Comparison of ENCODE assay signal across 1 cellular context in the genomic region with DNA sequence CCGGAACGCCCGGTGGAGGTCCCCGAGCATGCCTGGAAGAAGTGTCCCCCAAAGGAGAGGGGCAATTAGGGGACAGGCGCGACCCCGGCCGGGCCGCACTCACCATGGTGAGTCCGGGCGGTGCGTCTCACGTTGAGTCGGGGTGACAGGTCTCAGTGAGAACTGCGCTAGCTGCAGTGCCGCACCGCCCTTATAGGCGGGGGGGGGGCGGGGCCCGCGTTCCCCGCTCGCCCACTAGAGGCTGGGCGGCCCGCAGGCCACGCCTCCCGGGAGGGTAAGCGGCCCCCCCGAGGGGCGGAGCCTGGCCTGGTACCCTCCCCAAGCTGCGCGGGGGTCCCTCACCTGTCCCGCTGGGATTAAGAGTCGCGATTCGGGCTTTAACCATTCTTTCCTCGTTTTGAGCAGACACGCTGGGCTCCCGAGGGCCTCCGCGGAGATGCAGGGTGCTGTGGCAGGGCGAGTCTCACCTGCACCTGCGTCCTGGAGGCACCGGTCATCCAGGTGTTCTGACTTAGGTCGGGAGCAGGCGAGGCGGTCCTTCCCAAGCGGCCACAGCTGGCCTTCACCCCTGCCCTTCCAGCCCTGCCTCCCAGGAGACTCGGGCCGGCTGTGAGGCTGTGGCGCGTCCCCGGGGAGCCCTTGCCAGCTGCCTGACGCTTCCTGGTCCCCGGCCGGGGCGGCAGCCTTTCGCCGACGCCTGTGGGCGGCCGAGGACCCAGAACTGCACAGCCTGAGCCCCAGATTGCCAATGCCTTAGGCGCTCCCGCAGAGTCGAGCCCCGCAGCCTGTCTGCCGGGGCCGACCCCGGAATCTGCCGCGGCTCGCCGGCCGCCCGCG.
TF ChIP-seq lines count a peak whose summit lies in the region.

A gene (minus strand): TSS at position 166 of the 837 bp plus-strand sequence. CDS start 60 bp downstream, at position 106.

TF ChIP-seq in HepG2, 621 proteins besides CTCF, POLR2A, EP300 and RAD21 (continued from another document and continues in another):
- TF ChIP-seq, protein P1, sequence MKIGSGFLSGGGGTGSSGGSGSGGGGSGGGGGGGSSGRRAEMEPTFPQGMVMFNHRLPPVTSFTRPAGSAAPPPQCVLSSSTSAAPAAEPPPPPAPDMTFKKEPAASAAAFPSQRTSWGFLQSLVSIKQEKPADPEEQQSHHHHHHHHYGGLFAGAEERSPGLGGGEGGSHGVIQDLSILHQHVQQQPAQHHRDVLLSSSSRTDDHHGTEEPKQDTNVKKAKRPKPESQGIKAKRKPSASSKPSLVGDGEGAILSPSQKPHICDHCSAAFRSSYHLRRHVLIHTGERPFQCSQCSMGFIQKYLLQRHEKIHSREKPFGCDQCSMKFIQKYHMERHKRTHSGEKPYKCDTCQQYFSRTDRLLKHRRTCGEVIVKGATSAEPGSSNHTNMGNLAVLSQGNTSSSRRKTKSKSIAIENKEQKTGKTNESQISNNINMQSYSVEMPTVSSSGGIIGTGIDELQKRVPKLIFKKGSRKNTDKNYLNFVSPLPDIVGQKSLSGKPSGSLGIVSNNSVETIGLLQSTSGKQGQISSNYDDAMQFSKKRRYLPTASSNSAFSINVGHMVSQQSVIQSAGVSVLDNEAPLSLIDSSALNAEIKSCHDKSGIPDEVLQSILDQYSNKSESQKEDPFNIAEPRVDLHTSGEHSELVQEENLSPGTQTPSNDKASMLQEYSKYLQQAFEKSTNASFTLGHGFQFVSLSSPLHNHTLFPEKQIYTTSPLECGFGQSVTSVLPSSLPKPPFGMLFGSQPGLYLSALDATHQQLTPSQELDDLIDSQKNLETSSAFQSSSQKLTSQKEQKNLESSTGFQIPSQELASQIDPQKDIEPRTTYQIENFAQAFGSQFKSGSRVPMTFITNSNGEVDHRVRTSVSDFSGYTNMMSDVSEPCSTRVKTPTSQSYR (CRISPR knock-in tag; IDR thresholded peaks at IDR 0.05; ENCODE audit: borderline replicate concordance) = no peak
- TF ChIP-seq ZNF841 (CRISPR knock-in tag; IDR thresholded peaks at IDR 0.05; ENCODE audit: borderline replicate concordance) (no peak), ZFP36L1 (CRISPR knock-in tag; IDR thresholded peaks at IDR 0.05) (no peak), TOE1 (CRISPR knock-in tag; IDR thresholded peaks at IDR 0.05) (no peak), TSC22D2 (CRISPR knock-in tag; IDR thresholded peaks at IDR 0.05; ENCODE audit: borderline replicate concordance) (0 out of 2 replicates have a peak, but pooled peaks have one; percentile 19), ZNF350 (CRISPR knock-in tag; IDR thresholded peaks at IDR 0.05; ENCODE audit: borderline replicate concordance, low read depth) (no peak), ZMYM3 (CRISPR knock-in tag; IDR thresholded peaks at IDR 0.05) (no peak), ATM (IDR thresholded peaks at IDR 0.05; ENCODE audit: borderline replicate concordance) (no peak), AHR (CRISPR knock-in tag; IDR thresholded peaks at IDR 0.05) (no peak), ZNF589 (CRISPR knock-in tag; conservative IDR thresholded peaks at IDR 0.05) (peak; percentile 35; the same call in 1 of the 2 replicates), ZMYM2 (CRISPR knock-in tag; IDR thresholded peaks at IDR 0.05) (0 out of 2 replicates have a peak, but pooled peaks have one; percentile 46), ZNF878 (CRISPR knock-in tag; IDR thresholded peaks at IDR 0.05) (no peak), HDAC2 (CRISPR knock-in tag; IDR thresholded peaks at IDR 0.05) (no peak; the same call in 1 of the 2 replicates), SIN3B (IDR thresholded peaks at IDR 0.05; ENCODE audit: low read length) (no peak), NPAS2 (CRISPR knock-in tag; IDR thresholded peaks at IDR 0.05; ENCODE audit: borderline replicate concordance) (no peak), FOXO1 (CRISPR knock-in tag; IDR thresholded peaks at IDR 0.05) (0 out of 2 replicates have a peak, but pooled peaks have one; percentile 7), TP53 (CRISPR knock-in tag; conservative IDR thresholded peaks at IDR 0.05) (no peak), SKI (IDR thresholded peaks at IDR 0.05; ENCODE audit: partially characterized antibody) (no peak), KAT8 (CRISPR knock-in tag; IDR thresholded peaks at IDR 0.05) (peak; percentile 19; the same call in 1 of the 2 replicates), ZNF775 (CRISPR knock-in tag; IDR thresholded peaks at IDR 0.05; ENCODE audit: borderline replicate concordance) (no peak), KLF13 (CRISPR knock-in tag; IDR thresholded peaks at IDR 0.05) (no peak), MIXL1 (CRISPR knock-in tag; IDR thresholded peaks at IDR 0.05) (no peak), RFX3 (CRISPR knock-in tag; IDR thresholded peaks at IDR 0.05) (no peak), ZNF629 (CRISPR knock-in tag; conservative IDR thresholded peaks at IDR 0.05) (peak; percentile 15; the same call in 1 of the 2 replicates), DR1 (CRISPR knock-in tag; IDR thresholded peaks at IDR 0.05) (0 out of 2 replicates have a peak, but pooled peaks have one; percentile 33), ASH2L (IDR thresholded peaks at IDR 0.05; ENCODE audit: insufficient read length, low read depth, low read length) (peak; percentile 36), MEIS1 (CRISPR knock-in tag; IDR thresholded peaks at IDR 0.05; ENCODE audit: borderline replicate concordance) (peak; percentile 45; the same call in 1 of the 2 replicates), SMAD9 (CRISPR knock-in tag; IDR thresholded peaks at IDR 0.05) (0 out of 2 replicates have a peak, but pooled peaks have one; percentile 24), FLYWCH1 (CRISPR knock-in tag; IDR thresholded peaks at IDR 0.05) (no peak), ZNF577 (CRISPR knock-in tag; IDR thresholded peaks at IDR 0.05; ENCODE audit: borderline replicate concordance, low read depth) (no peak), HMG20B (CRISPR knock-in tag; conservative IDR thresholded peaks at IDR 0.05) (no peak), SRSF1 (optimal IDR thresholded peaks at IDR 0.05; ENCODE audit: low read depth, low read length) (peak; percentile 78), ZFP36L2 (CRISPR knock-in tag; IDR thresholded peaks at IDR 0.05) (no peak), RAD51 (IDR thresholded peaks at IDR 0.05; ENCODE audit: borderline replicate concordance) (no peak), MAFF (IDR thresholded peaks at IDR 0.05; ENCODE audit: low read depth, low read length) (no peak)
- TF ChIP-seq, protein P2, sequence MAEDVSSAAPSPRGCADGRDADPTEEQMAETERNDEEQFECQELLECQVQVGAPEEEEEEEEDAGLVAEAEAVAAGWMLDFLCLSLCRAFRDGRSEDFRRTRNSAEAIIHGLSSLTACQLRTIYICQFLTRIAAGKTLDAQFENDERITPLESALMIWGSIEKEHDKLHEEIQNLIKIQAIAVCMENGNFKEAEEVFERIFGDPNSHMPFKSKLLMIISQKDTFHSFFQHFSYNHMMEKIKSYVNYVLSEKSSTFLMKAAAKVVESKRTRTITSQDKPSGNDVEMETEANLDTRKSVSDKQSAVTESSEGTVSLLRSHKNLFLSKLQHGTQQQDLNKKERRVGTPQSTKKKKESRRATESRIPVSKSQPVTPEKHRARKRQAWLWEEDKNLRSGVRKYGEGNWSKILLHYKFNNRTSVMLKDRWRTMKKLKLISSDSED (CRISPR knock-in tag; IDR thresholded peaks at IDR 0.05) = no peak
- TF ChIP-seq, protein P3, sequence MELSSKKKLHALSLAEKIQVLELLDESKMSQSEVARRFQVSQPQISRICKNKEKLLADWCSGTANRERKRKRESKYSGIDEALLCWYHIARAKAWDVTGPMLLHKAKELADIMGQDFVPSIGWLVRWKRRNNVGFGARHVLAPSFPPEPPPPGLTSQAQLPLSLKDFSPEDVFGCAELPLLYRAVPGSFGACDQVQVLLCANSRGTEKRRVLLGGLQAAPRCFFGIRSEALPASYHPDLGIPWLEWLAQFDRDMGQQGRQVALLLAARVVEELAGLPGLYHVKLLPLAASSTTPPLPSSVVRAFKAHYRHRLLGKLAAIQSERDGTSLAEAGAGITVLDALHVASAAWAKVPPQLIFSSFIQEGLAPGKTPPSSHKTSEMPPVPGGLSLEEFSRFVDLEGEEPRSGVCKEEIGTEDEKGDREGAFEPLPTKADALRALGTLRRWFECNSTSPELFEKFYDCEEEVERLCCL (CRISPR knock-in tag; IDR thresholded peaks at IDR 0.05; ENCODE audit: borderline replicate concordance) = no peak
- TF ChIP-seq, protein P4, sequence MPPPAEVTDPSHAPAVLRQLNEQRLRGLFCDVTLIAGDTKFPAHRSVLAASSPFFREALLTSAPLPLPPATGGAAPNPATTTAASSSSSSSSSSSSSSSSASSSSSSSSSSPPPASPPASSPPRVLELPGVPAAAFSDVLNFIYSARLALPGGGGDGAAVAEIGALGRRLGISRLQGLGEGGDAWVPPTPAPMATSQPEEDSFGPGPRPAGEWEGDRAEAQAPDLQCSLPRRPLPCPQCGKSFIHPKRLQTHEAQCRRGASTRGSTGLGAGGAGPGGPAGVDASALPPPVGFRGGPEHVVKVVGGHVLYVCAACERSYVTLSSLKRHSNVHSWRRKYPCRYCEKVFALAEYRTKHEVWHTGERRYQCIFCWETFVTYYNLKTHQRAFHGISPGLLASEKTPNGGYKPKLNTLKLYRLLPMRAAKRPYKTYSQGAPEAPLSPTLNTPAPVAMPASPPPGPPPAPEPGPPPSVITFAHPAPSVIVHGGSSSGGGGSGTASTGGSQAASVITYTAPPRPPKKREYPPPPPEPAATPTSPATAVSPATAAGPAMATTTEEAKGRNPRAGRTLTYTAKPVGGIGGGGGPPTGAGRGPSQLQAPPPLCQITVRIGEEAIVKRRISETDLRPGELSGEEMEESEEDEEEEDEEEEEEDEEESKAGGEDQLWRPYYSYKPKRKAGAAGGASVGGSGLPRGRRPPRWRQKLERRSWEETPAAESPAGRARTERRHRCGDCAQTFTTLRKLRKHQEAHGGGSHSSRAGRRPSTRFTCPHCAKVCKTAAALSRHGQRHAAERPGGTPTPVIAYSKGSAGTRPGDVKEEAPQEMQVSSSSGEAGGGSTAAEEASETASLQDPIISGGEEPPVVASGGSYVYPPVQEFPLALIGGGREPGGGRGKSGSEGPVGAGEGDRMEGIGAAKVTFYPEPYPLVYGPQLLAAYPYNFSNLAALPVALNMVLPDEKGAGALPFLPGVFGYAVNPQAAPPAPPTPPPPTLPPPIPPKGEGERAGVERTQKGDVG (CRISPR knock-in tag; IDR thresholded peaks at IDR 0.05; ENCODE audit: borderline replicate concordance) = peak; percentile 77; the same call in 1 of the 2 replicates
- TF ChIP-seq, protein P5, sequence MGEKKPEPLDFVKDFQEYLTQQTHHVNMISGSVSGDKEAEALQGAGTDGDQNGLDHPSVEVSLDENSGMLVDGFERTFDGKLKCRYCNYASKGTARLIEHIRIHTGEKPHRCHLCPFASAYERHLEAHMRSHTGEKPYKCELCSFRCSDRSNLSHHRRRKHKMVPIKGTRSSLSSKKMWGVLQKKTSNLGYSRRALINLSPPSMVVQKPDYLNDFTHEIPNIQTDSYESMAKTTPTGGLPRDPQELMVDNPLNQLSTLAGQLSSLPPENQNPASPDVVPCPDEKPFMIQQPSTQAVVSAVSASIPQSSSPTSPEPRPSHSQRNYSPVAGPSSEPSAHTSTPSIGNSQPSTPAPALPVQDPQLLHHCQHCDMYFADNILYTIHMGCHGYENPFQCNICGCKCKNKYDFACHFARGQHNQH (CRISPR knock-in tag; IDR thresholded peaks at IDR 0.05) = peak; percentile 55
- TF ChIP-seq, protein P6, sequence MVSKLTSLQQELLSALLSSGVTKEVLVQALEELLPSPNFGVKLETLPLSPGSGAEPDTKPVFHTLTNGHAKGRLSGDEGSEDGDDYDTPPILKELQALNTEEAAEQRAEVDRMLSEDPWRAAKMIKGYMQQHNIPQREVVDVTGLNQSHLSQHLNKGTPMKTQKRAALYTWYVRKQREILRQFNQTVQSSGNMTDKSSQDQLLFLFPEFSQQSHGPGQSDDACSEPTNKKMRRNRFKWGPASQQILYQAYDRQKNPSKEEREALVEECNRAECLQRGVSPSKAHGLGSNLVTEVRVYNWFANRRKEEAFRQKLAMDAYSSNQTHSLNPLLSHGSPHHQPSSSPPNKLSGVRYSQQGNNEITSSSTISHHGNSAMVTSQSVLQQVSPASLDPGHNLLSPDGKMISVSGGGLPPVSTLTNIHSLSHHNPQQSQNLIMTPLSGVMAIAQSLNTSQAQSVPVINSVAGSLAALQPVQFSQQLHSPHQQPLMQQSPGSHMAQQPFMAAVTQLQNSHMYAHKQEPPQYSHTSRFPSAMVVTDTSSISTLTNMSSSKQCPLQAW (CRISPR knock-in tag; IDR thresholded peaks at IDR 0.05) = peak; percentile 86
- TF ChIP-seq, protein P7, sequence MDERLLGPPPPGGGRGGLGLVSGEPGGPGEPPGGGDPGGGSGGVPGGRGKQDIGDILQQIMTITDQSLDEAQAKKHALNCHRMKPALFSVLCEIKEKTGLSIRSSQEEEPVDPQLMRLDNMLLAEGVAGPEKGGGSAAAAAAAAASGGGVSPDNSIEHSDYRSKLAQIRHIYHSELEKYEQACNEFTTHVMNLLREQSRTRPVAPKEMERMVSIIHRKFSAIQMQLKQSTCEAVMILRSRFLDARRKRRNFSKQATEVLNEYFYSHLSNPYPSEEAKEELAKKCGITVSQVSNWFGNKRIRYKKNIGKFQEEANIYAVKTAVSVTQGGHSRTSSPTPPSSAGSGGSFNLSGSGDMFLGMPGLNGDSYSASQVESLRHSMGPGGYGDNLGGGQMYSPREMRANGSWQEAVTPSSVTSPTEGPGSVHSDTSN (CRISPR knock-in tag; IDR thresholded peaks at IDR 0.05) = no peak
- TF ChIP-seq, protein P8, sequence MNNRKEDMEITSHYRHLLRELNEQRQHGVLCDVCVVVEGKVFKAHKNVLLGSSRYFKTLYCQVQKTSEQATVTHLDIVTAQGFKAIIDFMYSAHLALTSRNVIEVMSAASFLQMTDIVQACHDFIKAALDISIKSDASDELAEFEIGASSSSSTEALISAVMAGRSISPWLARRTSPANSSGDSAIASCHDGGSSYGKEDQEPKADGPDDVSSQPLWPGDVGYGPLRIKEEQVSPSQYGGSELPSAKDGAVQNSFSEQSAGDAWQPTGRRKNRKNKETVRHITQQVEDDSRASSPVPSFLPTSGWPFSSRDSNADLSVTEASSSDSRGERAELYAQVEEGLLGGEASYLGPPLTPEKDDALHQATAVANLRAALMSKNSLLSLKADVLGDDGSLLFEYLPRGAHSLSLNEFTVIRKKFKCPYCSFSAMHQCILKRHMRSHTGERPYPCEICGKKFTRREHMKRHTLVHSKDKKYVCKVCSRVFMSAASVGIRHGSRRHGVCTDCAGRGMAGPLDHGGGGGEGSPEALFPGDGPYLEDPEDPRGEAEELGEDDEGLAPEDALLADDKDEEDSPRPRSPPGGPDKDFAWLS (CRISPR knock-in tag; IDR thresholded peaks at IDR 0.05; ENCODE audit: borderline replicate concordance) = peak; percentile 88
- TF ChIP-seq, protein P9, sequence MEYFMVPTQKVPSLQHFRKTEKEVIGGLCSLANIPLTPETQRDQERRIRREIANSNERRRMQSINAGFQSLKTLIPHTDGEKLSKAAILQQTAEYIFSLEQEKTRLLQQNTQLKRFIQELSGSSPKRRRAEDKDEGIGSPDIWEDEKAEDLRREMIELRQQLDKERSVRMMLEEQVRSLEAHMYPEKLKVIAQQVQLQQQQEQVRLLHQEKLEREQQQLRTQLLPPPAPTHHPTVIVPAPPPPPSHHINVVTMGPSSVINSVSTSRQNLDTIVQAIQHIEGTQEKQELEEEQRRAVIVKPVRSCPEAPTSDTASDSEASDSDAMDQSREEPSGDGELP (IDR thresholded peaks at IDR 0.05; ENCODE audit: borderline replicate concordance, low read depth) = no peak; the same call in 1 of the 2 replicates
- TF ChIP-seq, protein P10, sequence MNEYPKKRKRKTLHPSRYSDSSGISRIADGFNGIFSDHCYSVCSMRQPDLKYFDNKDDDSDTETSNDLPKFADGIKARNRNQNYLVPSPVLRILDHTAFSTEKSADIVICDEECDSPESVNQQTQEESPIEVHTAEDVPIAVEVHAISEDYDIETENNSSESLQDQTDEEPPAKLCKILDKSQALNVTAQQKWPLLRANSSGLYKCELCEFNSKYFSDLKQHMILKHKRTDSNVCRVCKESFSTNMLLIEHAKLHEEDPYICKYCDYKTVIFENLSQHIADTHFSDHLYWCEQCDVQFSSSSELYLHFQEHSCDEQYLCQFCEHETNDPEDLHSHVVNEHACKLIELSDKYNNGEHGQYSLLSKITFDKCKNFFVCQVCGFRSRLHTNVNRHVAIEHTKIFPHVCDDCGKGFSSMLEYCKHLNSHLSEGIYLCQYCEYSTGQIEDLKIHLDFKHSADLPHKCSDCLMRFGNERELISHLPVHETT (CRISPR knock-in tag; conservative IDR thresholded peaks at IDR 0.05) = no peak
